Comparison of ENCODE assay signal across 10 cellular contexts in genomic region chr19:16073988-16074387, GRCh38. TPM values are rescaled to one million over a fixed set of nuclear protein-coding genes. Genes with fewer than 3 reads are reported as not detected.
DNase-seq lines count a peak whose midpoint lies in the region; ATAC-seq and TF ChIP-seq lines count a peak whose summit lies in the region.
"Had no signal": no experiment of that assay in that cellular context is flagged by ENCODE, and none has a peak within 500 bp of the region (broad histone marks: within the 10 kb centered on the region; RNA-seq: fewer than 3 reads in every experiment).

No MANE protein-coding gene starts in this region.

- H3K9me3 ChIP-seq in DOHH2 (ENCODE audit: control insufficient read depth, insufficient read depth, low read length): no peaks in the 10 kb centered on the region

- no peaks in the 10 kb centered on the region for H3K9me2 ChIP-seq in DOHH2 (replicated peaks; ENCODE audit: control insufficient read depth, low read length)

- no peaks in the 10 kb centered on the region for H3K27me3 Mint-ChIP-seq in dendritic cell treated with granulocyte-macrophage colony-stimulating factor and Interleukin-4, amounts not matched to agents 40 ng/mL and 50 ng/mL, for 4 days
- H3K27me3 Mint-ChIP-seq in progenitor cell of endocrine pancreas: no peaks in the 10 kb centered on the region

- H3K4me1 ChIP-seq in DOHH2 (ENCODE audit: control insufficient read depth, low read length): peaks cover 66% of the 10 kb centered on the region

- DNase-seq in OCI-M1 (lab: John Stamatoyannopoulos, UW) (peak; percentile 3), progenitor cell of endocrine pancreas (ENCODE audit: low spot score, unreplicated experiment) (no peak), NCI-H748 (lab: John Stamatoyannopoulos, UW; ENCODE audit: unreplicated experiment) (no peak), DMS114 treated with DMSO at 0.1 percent for 48 hours (lab: John Stamatoyannopoulos, UW; ENCODE audit: unreplicated experiment) (no peak), NCI-H82 treated with DMSO at 0.1 percent for 48 hours (lab: John Stamatoyannopoulos, UW; ENCODE audit: unreplicated experiment) (no peak)
- DNase-seq: NCI-H446, small intestine had no signal

- H3K27ac Mint-ChIP-seq in dendritic cell treated with granulocyte-macrophage colony-stimulating factor and Interleukin-4, amounts not matched to agents 40 ng/mL and 50 ng/mL, for 4 days: peak overlapping the region; percentile 18
- H3K27ac Mint-ChIP-seq in progenitor cell of endocrine pancreas: no peak overlapping the region

- no peak overlapping the region for H3K4me3 Mint-ChIP-seq in dendritic cell treated with granulocyte-macrophage colony-stimulating factor and Interleukin-4, amounts not matched to agents 40 ng/mL and 50 ng/mL, for 4 days
- H3K4me3 Mint-ChIP-seq in progenitor cell of endocrine pancreas (ENCODE audit: low read depth): peak overlapping the region; percentile 17

- H3K4me1 Mint-ChIP-seq in dendritic cell treated with granulocyte-macrophage colony-stimulating factor and Interleukin-4, amounts not matched to agents 40 ng/mL and 50 ng/mL, for 4 days (ENCODE audit: low read depth): peaks cover 38% of the 10 kb centered on the region
- peaks cover 16% of the 10 kb centered on the region for H3K4me1 Mint-ChIP-seq in progenitor cell of endocrine pancreas (ENCODE audit: low read depth)

- H3K4me2 ChIP-seq in DOHH2 (ENCODE audit: low read length): peak overlapping the region; percentile 23; the same call in 1 of the 2 replicates

- intact Hi-C loops in dendritic cell treated with granulocyte-macrophage colony-stimulating factor and Interleukin-4, amounts not matched to agents 40 ng/mL and 50 ng/mL, for 4 days (cut with micrococcal nuclease): no loop called here

- H3K36me3 Mint-ChIP-seq in dendritic cell treated with granulocyte-macrophage colony-stimulating factor and Interleukin-4, amounts not matched to agents 40 ng/mL and 50 ng/mL, for 4 days (ENCODE audit: low read depth): peaks cover 33% of the 10 kb centered on the region
- H3K36me3 Mint-ChIP-seq in progenitor cell of endocrine pancreas (ENCODE audit: insufficient read depth): no peaks in the 10 kb centered on the region

- no peaks in the 10 kb centered on the region for H4K20me1 ChIP-seq in DOHH2 (ENCODE audit: control insufficient read depth, insufficient read depth, low read depth, low read length)

- H3K36me3 ChIP-seq in DOHH2 (ENCODE audit: control insufficient read depth, low read length): peaks cover 18% of the 10 kb centered on the region

- peaks cover 36% of the 10 kb centered on the region for H3K79me2 ChIP-seq in DOHH2 (ENCODE audit: control insufficient read depth, low read length)

- peaks cover 33% of the 10 kb centered on the region for H3F3A ChIP-seq in DOHH2 (ENCODE audit: control insufficient read depth, insufficient read depth)

- ATAC-seq in HG02798 (IDR thresholded peaks at IDR 0.05; ENCODE audit: poor library complexity, unreplicated experiment): no peak

- H3K27me3 ChIP-seq in DOHH2 (ENCODE audit: control insufficient read depth, low read length): no peaks in the 10 kb centered on the region

- no peak for TF ChIP-seq CTCF in DOHH2 (IDR thresholded peaks at IDR 0.05; ENCODE audit: low read depth, low read length, poor library complexity, severe bottlenecking)
- no peak for TF ChIP-seq CTCF in progenitor cell of endocrine pancreas (IDR thresholded peaks at IDR 0.05; ENCODE audit: unreplicated experiment)

- no peaks in the 10 kb centered on the region for H3K9me3 Mint-ChIP-seq in dendritic cell treated with granulocyte-macrophage colony-stimulating factor and Interleukin-4, amounts not matched to agents 40 ng/mL and 50 ng/mL, for 4 days
- H3K9me3 Mint-ChIP-seq in progenitor cell of endocrine pancreas (ENCODE audit: low read depth): no peaks in the 10 kb centered on the region

- no peak overlapping the region for H3K4me3 ChIP-seq in DOHH2 (ENCODE audit: low read length)

- peak overlapping the region; percentile 16 for H3K27ac ChIP-seq in DOHH2 (ENCODE audit: low read depth, low read length)

RNA-seq across cellular contexts. Expression of gene TPM4, which starts 2.3 kb away (rescaled TPM):
- 275 and 300 TPM in 2 replicates for total RNA-seq in progenitor cell of endocrine pancreas

RNA-seq across cellular contexts. Expression of gene RAB8A, which starts 37.7 kb away (rescaled TPM):
- total RNA-seq in progenitor cell of endocrine pancreas: 65.5 and 67.5 TPM in 2 replicates
